11 cellular contexts compared by ENCODE assay signal in genomic region chr17:35774499-35774898, GRCh38. TPM values are rescaled to one million over a fixed set of nuclear protein-coding genes. Genes with fewer than 3 reads are reported as not detected.
A peak's percentile ranks its signal among the peaks of the same experiment; 100 is the strongest.
DNase-seq lines count a peak whose midpoint lies in the region; ATAC-seq and TF ChIP-seq lines count a peak whose summit lies in the region.
"Had no signal": no experiment of that assay in that cellular context is flagged by ENCODE, and none has a peak within 500 bp of the region (broad histone marks: within the 10 kb centered on the region; RNA-seq: fewer than 3 reads in every experiment).

No MANE protein-coding gene starts in this region.

- H2AFZ ChIP-seq in trophoblast cell (ENCODE audit: insufficient read depth, low read length, poor library complexity), result no peak overlapping the region

- H3K18ac ChIP-seq in trophoblast cell (ENCODE audit: low read length), result no peak overlapping the region

- no peak overlapping the region for H3K23ac ChIP-seq in trophoblast cell (ENCODE audit: low read length)

- no peak overlapping the region for H4K8ac ChIP-seq in trophoblast cell (ENCODE audit: low read depth, low read length)

- H3K27ac ChIP-seq in RWPE1 (peak overlapping the region; percentile 98), coronary artery (peak overlapping the region; percentile 86 to 95), stomach smooth muscle (ENCODE audit: low read length) (peak overlapping the region; percentile 99), trophoblast cell (ENCODE audit: low read depth, low read length) (no peak overlapping the region)

- no peak overlapping the region for H2BK120ac ChIP-seq in trophoblast cell (ENCODE audit: insufficient read depth, low read length, poor library complexity)

- H3K27me3 ChIP-seq in stomach smooth muscle (ENCODE audit: control insufficient read depth in 1 of 2, insufficient read depth in 2 of 2, low read length in 2 of 2) (no peaks in the 10 kb centered on the region), trophoblast cell (ENCODE audit: insufficient read depth, low read length) (no peaks in the 10 kb centered on the region)

- H3K9me3 ChIP-seq in stomach smooth muscle (ENCODE audit: control insufficient read depth in 2 of 2, low read length in 2 of 2) (no peaks in the 10 kb centered on the region), trophoblast cell (ENCODE audit: insufficient read depth, low read depth, low read length) (no peaks in the 10 kb centered on the region)

- H3K14ac ChIP-seq in trophoblast cell (ENCODE audit: low read length), result no peak overlapping the region

- no peak overlapping the region for H2BK12ac ChIP-seq in trophoblast cell (ENCODE audit: low read length)

- ATAC-seq in GM21786 (IDR thresholded peaks at IDR 0.05; ENCODE audit: unreplicated experiment), result no peak
- ATAC-seq in HG02610 (IDR thresholded peaks at IDR 0.05; ENCODE audit: unreplicated experiment), result no peak

- no peak overlapping the region for H2AK5ac ChIP-seq in trophoblast cell (ENCODE audit: low read length)

- H4K12ac ChIP-seq in trophoblast cell (ENCODE audit: low read depth, low read length), result no peak overlapping the region

- no peak overlapping the region for H3K4me2 ChIP-seq in trophoblast cell (ENCODE audit: low read length)

- H3K36me3 ChIP-seq in stomach smooth muscle (ENCODE audit: control insufficient read depth in 2 of 2, insufficient read depth in 2 of 2, low read length in 2 of 2) (peaks cover 6 to 7% of the 10 kb centered on the region in 2 donors), trophoblast cell (ENCODE audit: control insufficient read depth in 1 of 2, insufficient read depth in 2 of 2, low read length in 2 of 2) (peaks cover 0 to 7% of the 10 kb centered on the region in 2 experiments)

- H3K4me1 ChIP-seq in stomach smooth muscle (ENCODE audit: control insufficient read depth, insufficient read depth, low read length) (peaks cover 44% of the 10 kb centered on the region), trophoblast cell (ENCODE audit: control insufficient read depth in 1 of 2, insufficient read depth in 2 of 2, low read length in 2 of 2) (peaks cover 16% of the 10 kb centered on the region in 2 experiments)

- TF ChIP-seq CTCF in RWPE1 (conservative IDR thresholded peaks at IDR 0.05; ENCODE audit: low read depth) (no peak), coronary artery (IDR thresholded peaks at IDR 0.05) (no peak)

- no peak overlapping the region for H2BK5ac ChIP-seq in trophoblast cell (ENCODE audit: low read depth, low read length, poor library complexity)

- CTCF ChIA-PET in RWPE1 (lab: Yijun Ruan, JAX), result no interaction called here

- H4K91ac ChIP-seq in trophoblast cell (ENCODE audit: low read depth, low read length), result no peak overlapping the region

- no peaks in the 10 kb centered on the region for H3K79me2 ChIP-seq in trophoblast cell (ENCODE audit: control insufficient read depth, insufficient read depth, low read length, poor library complexity)

- WGBS in trophoblast cell (ENCODE audit: extremely low coverage, insufficient coverage, insufficient read length), result no CpG with 5 or more reads among the region's 5 CpGs

- no peaks in the 10 kb centered on the region for H3K79me1 ChIP-seq in trophoblast cell (ENCODE audit: low read length)

- H3K9ac ChIP-seq in stomach smooth muscle (ENCODE audit: low read length in 2 of 2) (peak overlapping the region; percentile 80), trophoblast cell (ENCODE audit: low read length) (no peak overlapping the region)

- H3K4me3 ChIP-seq in coronary artery, result peak overlapping the region; percentile 52
- peak overlapping the region; percentile 31 to 68 for H3K4me3 ChIP-seq in stomach smooth muscle (ENCODE audit: low read length in 2 of 2)
- H3K4me3 ChIP-seq in trophoblast cell (ENCODE audit: low read depth, low read length), result no peak overlapping the region

- H3K4ac ChIP-seq in trophoblast cell (ENCODE audit: low read depth, low read length), result no peak overlapping the region

- no peak for DNase-seq in RWPE1 (ENCODE audit: low spot score)
- no peak for DNase-seq in coronary artery (ENCODE audit: low spot score)
- peak; percentile 76 for DNase-seq in medulla oblongata (ENCODE audit: extremely low spot score)
- no peak for DNase-seq in T-helper 9 cell
- no peak for DNase-seq in trophoblast cell
- DNase-seq: activated T-cell treated with anti-CD3 and anti-CD28 coated beads, Interleukin-2, amount 50 U/mL, for 48 hours; mesendoderm; NCI-H774 had no signal

- POLR2A ChIA-PET in RWPE1 (lab: Yijun Ruan, JAX; ENCODE audit: low non-redundant PET), result interaction anchor here (1.0 kb wide), 1 partner anchor 23 kb away, joined by 4 read pairs; no protein-coding TSS in a partner anchor

RNA-seq across cellular contexts. Expression of gene C17orf50, which starts 13.8 kb away (rescaled TPM):
- 0.05 TPM in 1 of 2 replicates, not detected in the other for polyA plus RNA-seq in trophoblast cell (2013)

RNA-seq across cellular contexts. Expression of gene MMP28, which starts 20.9 kb away (rescaled TPM):
- polyA plus RNA-seq in trophoblast cell (2013), result 10.9 and 11.5 TPM in 2 replicates

RNA-seq across cellular contexts. Expression of gene GAS2L2, which starts 21.5 kb away (rescaled TPM):
- 0.01 TPM in 1 of 2 replicates, not detected in the other for polyA plus RNA-seq in trophoblast cell (2013)

RNA-seq across cellular contexts. Expression of gene TAF15, which starts 34.8 kb away (rescaled TPM):
- polyA plus RNA-seq in trophoblast cell (2013), result 113 and 125 TPM in 2 replicates

RNA-seq across cellular contexts. Expression of gene RASL10B, which starts 43.1 kb away (rescaled TPM):
- 5.6 and 5.9 TPM in 2 replicates for polyA plus RNA-seq in trophoblast cell (2013)
